ENCODE assay signal across 1 cellular context in genomic region chr5:142088855-142089471, GRCh38.
TF ChIP-seq lines count a peak whose summit lies in the region.
"Not testable (repeated sequence)": the region's sequence is repeated elsewhere in the genome, so short reads cannot be mapped to it uniquely, and the experiment has no call there.

No MANE protein-coding gene starts in this region.

TF ChIP-seq in K562, 482 proteins besides CTCF, POLR2A, EP300 and RAD21:
- TF ChIP-seq NRF1 (conservative IDR thresholded peaks at IDR 0.05 in 1 of 2, IDR thresholded peaks at IDR 0.05 in 1 of 2): 0 out of 4 replicates have a peak, but pooled peaks have one; percentile 11 to 25
- TF ChIP-seq ZNF592 (IDR thresholded peaks at IDR 0.05): 0 out of 2 replicates have a peak, but pooled peaks have one; percentile 38
- TF ChIP-seq SP1 (CRISPR knock-in tag; IDR thresholded peaks at IDR 0.05): 0 out of 2 replicates have a peak, but pooled peaks have one; percentile 40
- TF ChIP-seq E2F5 (CRISPR knock-in tag; IDR thresholded peaks at IDR 0.05): 0 out of 2 replicates have a peak, but pooled peaks have one; percentile 25
- TF ChIP-seq RNF2 (IDR thresholded peaks at IDR 0.05): peak; percentile 58; the same call in 1 of the 2 replicates
- TF ChIP-seq L3MBTL2 (IDR thresholded peaks at IDR 0.05): peak; percentile 31; the same call in 1 of the 2 replicates
- TF ChIP-seq MEF2A (IDR thresholded peaks at IDR 0.05; ENCODE audit: control insufficient read depth, low read depth, low read length): peak; percentile 95
- peak; percentile 61; the same call in 1 of the 2 replicates for TF ChIP-seq MEF2D (tag; conservative IDR thresholded peaks at IDR 0.05; ENCODE audit: low read depth)
- TF ChIP-seq MYNN (IDR thresholded peaks at IDR 0.05): 0 out of 2 replicates have a peak, but pooled peaks have one; percentile 12
- TF ChIP-seq MYNN (CRISPR knock-in tag; IDR thresholded peaks at IDR 0.05); TEAD4 (CRISPR knock-in tag; IDR thresholded peaks at IDR 0.05; ENCODE audit: borderline replicate concordance); ATF1 (CRISPR knock-in tag; IDR thresholded peaks at IDR 0.05); NR2C1 (tag; IDR thresholded peaks at IDR 0.05); JUND (IDR thresholded peaks at IDR 0.05; ENCODE audit: borderline replicate concordance, low read depth, low read length); NR2C2 (tag; IDR thresholded peaks at IDR 0.05): not testable (repeated sequence)
- TF ChIP-seq HNRNPLL (IDR thresholded peaks at IDR 0.05; ENCODE audit: low read depth, low read length, poor library complexity, severe bottlenecking): peak; percentile 98
- peak; percentile 20; the same call in 1 of the 2 replicates for TF ChIP-seq MGA (IDR thresholded peaks at IDR 0.05)
- TF ChIP-seq TEAD2 (tag; IDR thresholded peaks at IDR 0.05): 0 out of 2 replicates have a peak, but pooled peaks have one; percentile 41
- peak; percentile 98 for TF ChIP-seq HMBOX1 (IDR thresholded peaks at IDR 0.05)
- peak; percentile 31; the same call in 1 of the 2 replicates for TF ChIP-seq ZBTB7A (IDR thresholded peaks at IDR 0.05; ENCODE audit: borderline replicate concordance, control insufficient read depth, low read depth, low read length)
- peak; percentile 54; the same call in 1 of the 2 replicates for TF ChIP-seq POLR2AphosphoS5 (IDR thresholded peaks at IDR 0.05; ENCODE audit: control insufficient read depth, insufficient read depth, low read depth, low read length)
- peak; percentile 41 for TF ChIP-seq CBFA2T2 (conservative IDR thresholded peaks at IDR 0.05)
- TF ChIP-seq UBTF (IDR thresholded peaks at IDR 0.05; ENCODE audit: borderline replicate concordance in 1 of 2, low read depth in 2 of 2, low read length in 2 of 2): 0 out of 4 replicates have a peak, but pooled peaks of 1 of the 2 experiments have one; percentile 30
- TF ChIP-seq NCOR1 (IDR thresholded peaks at IDR 0.05): peak; percentile 61
- peak; percentile 51 for TF ChIP-seq CREM (IDR thresholded peaks at IDR 0.05; ENCODE audit: low read depth)
- TF ChIP-seq LEF1 (IDR thresholded peaks at IDR 0.05): 0 out of 2 replicates have a peak, but pooled peaks have one; percentile 74
- 0 out of 4 replicates have a peak, but pooled peaks of 1 of the 2 experiments have one; percentile 27 for TF ChIP-seq FOXK2 (conservative IDR thresholded peaks at IDR 0.05 in 1 of 2, IDR thresholded peaks at IDR 0.05 in 1 of 2; ENCODE audit: low read depth in 2 of 2)
- TF ChIP-seq TEAD4 (IDR thresholded peaks at IDR 0.05; ENCODE audit: low read length): peak; percentile 32; the same call in 1 of the 2 replicates
- TF ChIP-seq DPF2 (IDR thresholded peaks at IDR 0.05): 0 out of 2 replicates have a peak, but pooled peaks have one; percentile 19
- TF ChIP-seq HDAC3 (IDR thresholded peaks at IDR 0.05; ENCODE audit: borderline replicate concordance, partially characterized antibody): peak; percentile 96
- TF ChIP-seq ATF1 (tag; IDR thresholded peaks at IDR 0.05): 0 out of 2 replicates have a peak, but pooled peaks have one; percentile 22
- TF ChIP-seq CTBP1 (IDR thresholded peaks at IDR 0.05; ENCODE audit: borderline replicate concordance): peak; percentile 44; the same call in 1 of the 2 replicates
- peak; percentile 66 for TF ChIP-seq CBFA2T3 (IDR thresholded peaks at IDR 0.05)
- 0 out of 2 replicates have a peak, but pooled peaks have one; percentile 20 for TF ChIP-seq NR2C1 (IDR thresholded peaks at IDR 0.05)
- TF ChIP-seq ZNF24 (IDR thresholded peaks at IDR 0.05): peak; percentile 86
- TF ChIP-seq JUND (tag; IDR thresholded peaks at IDR 0.05; ENCODE audit: borderline replicate concordance, low read depth, low read length): peak; percentile 15; the same call in 1 of the 3 replicates
- TF ChIP-seq KDM1A (IDR thresholded peaks at IDR 0.05): peak; percentile 57 to 67
- 0 out of 2 replicates have a peak, but pooled peaks have one; percentile 36 for TF ChIP-seq NR2C2 (CRISPR knock-in tag; IDR thresholded peaks at IDR 0.05)
- peak; percentile 31; the same call in 1 of the 2 replicates for TF ChIP-seq CXXC5 (CRISPR knock-in tag; IDR thresholded peaks at IDR 0.05)
- peak; percentile 90 for TF ChIP-seq EGR1 (conservative IDR thresholded peaks at IDR 0.05)
- 0 out of 2 replicates have a peak, but pooled peaks have one; percentile 52 for TF ChIP-seq SMARCA4 (IDR thresholded peaks at IDR 0.05)
